ENCODE assay signal across 9 cellular contexts in the genomic region with DNA sequence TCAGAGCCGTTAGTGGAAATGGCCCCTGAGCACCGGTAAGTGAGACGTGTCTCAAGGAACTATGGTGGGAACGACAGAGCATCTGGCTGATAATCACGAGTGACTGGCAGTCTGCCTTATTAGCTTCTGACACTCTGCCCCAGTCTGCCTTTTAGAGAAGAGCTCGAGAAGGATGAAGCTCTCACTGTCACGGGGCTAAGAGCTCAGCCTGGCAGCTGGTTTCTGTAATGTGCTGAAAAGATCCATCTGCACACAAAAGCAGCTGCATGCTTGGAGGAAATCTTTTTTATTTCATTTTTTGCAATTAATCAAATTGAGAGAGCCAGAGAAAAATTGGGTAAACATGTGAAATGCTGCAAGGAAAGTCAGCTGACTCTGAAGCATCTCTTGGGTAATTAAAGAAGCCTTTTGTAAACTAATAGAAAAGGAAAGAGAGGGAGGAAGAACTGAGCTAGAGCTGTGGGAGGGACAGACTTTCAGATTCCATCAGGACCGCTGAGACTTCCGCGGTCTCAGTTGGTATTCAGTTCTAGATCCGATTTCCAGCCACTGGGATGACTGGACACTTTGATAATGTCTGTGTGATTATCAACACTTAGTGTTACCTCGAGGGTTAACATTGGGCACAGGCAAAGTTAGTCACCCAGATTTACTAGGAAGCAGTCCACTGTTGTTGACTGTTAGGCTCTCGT. TPM values are rescaled to one million over a fixed set of nuclear protein-coding genes. Genes with fewer than 3 reads are reported as not detected.
DNase-seq lines count a peak whose midpoint lies in the region; ATAC-seq and TF ChIP-seq lines count a peak whose summit lies in the region.
"Had no signal": no experiment of that assay in that cellular context is flagged by ENCODE, and none has a peak within 500 bp of the region (broad histone marks: within the 10 kb centered on the region; RNA-seq: fewer than 3 reads in every experiment).

No MANE protein-coding gene starts in this region.

- no peak for TF ChIP-seq POLR2A in lower leg skin (IDR thresholded peaks at IDR 0.05)

- peak overlapping the region; percentile 30 to 70 for H3K27ac ChIP-seq in thoracic aorta
- H3K27ac ChIP-seq: C4-2B had no signal

- H3K4me1 ChIP-seq in thoracic aorta (ENCODE audit: control insufficient read depth in 1 of 2, low read depth in 2 of 2), result peaks cover 23 to 51% of the 10 kb centered on the region in 2 donors

- peak; percentile 74 for DNase-seq in NCI-H2171 treated with DMSO at 0.1 percent for 48 hours (lab: John Stamatoyannopoulos, UW)
- DNase-seq in NCI-H2171 (lab: John Stamatoyannopoulos, UW), result no peak
- DNase-seq in NCI-H1694 treated with DMSO at 0.1 percent for 48 hours (lab: John Stamatoyannopoulos, UW), result peak; percentile 73
- DNase-seq in astrocyte of the hippocampus (ENCODE audit: low read depth, low spot score), result peak; percentile 86
- DNase-seq in lower leg skin (ENCODE audit: low spot score in 2 of 2), result peak; percentile 87 to 93
- no peak for DNase-seq in thoracic aorta (ENCODE audit: low spot score)
- no peak for DNase-seq in NOMO-1 treated with dmso at 0.1 percent for 144 hours (lab: John Stamatoyannopoulos, UW; ENCODE audit: unreplicated experiment)

- 26 to 42% methylated on average over 13 of the region's 13 CpGs for WGBS in lower leg skin, 2 donors

- H3K27me3 ChIP-seq in thoracic aorta (replicated peaks; ENCODE audit: insufficient read depth), result no peaks in the 10 kb centered on the region

- intact Hi-C loops in lower leg skin (cut with DNase I; ENCODE audit: low total_unique reads), result no loop called here

- no peaks in the 10 kb centered on the region for H3K36me3 ChIP-seq in thoracic aorta

- no peaks in the 10 kb centered on the region for H3K9me3 ChIP-seq in thoracic aorta

- TF ChIP-seq CTCF in lower leg skin (IDR thresholded peaks at IDR 0.05) (no peak), thoracic aorta (IDR thresholded peaks at IDR 0.05) (no peak)

- no peak overlapping the region for H3K4me3 ChIP-seq in lower leg skin (ENCODE audit: low read depth, poor library complexity, severe bottlenecking)
- H3K4me3 ChIP-seq in thoracic aorta, result peak overlapping the region; percentile 44

- ATAC-seq in GM21825 (IDR thresholded peaks at IDR 0.05; ENCODE audit: unreplicated experiment) (peak; percentile 51), thoracic aorta (ENCODE audit: insufficient number of reproducible peaks, low FRiP score, low read depth) (peak; percentile 26)

RNA-seq across cellular contexts. Expression of gene MBP, which starts 24.4 kb away (rescaled TPM):
- total RNA-seq in lower leg skin (10 to 100 TPM; 45.0 to 60.0 (median 51.9) TPM), thoracic aorta (10 to 100 TPM; 41.7 to 42.2 TPM)

Comparison
In these comparisons a context has a peak if more than half of its experiments do, and no peak if none do; other contexts are left out.
1. DNase-seq: peak in NCI-H2171 treated with DMSO at 0.1 percent for 48 hours (single experiment), NCI-H1694 treated with DMSO at 0.1 percent for 48 hours (single experiment), astrocyte of the hippocampus (single experiment) and lower leg skin (2 of 2); none in NCI-H2171 (single experiment), thoracic aorta (single experiment) and NOMO-1 treated with dmso at 0.1 percent for 144 hours (single experiment).